In genomic region chr1:37995773-37996379, GRCh38 we compare ENCODE assay signal across 9 cellular contexts. TPM values are rescaled to one million over a fixed set of nuclear protein-coding genes. Genes with fewer than 3 reads are reported as not detected.
A peak's percentile ranks its signal among the peaks of the same experiment; 100 is the strongest.
DNase-seq lines count a peak whose midpoint lies in the region; ATAC-seq and TF ChIP-seq lines count a peak whose summit lies in the region.
"Had no signal": no experiment of that assay in that cellular context is flagged by ENCODE, and none has a peak within 500 bp of the region (broad histone marks: within the 10 kb centered on the region; RNA-seq: fewer than 3 reads in every experiment).

No MANE protein-coding gene starts in this region.

- DNase-seq in NCI-H2029 (lab: John Stamatoyannopoulos, UW): peak; percentile 51
- DNase-seq in NCI-H2029 treated with DMSO at 0.1 percent for 48 hours (lab: John Stamatoyannopoulos, UW): no peak
- no peak for DNase-seq in RPMI8226

- H3K27me3 ChIP-seq in SU-DHL-6 (ENCODE audit: low read length) (no peaks in the 10 kb centered on the region), muscle layer of duodenum (ENCODE audit: low read depth, low read length) (no peaks in the 10 kb centered on the region)

- H3K27ac ChIP-seq in SU-DHL-6 (ENCODE audit: low read depth, low read length) (no peak overlapping the region), muscle layer of duodenum (ENCODE audit: low read length) (peak overlapping the region; percentile 83)
- H3K27ac ChIP-seq: 22Rv1 had no signal

- H3K4me1 ChIP-seq in muscle layer of duodenum (ENCODE audit: control insufficient read depth in 1 of 2, insufficient read depth in 2 of 2, low read length in 2 of 2): peaks cover 27 to 51% of the 10 kb centered on the region in 2 donors

- H3K79me2 ChIP-seq in SU-DHL-6 (ENCODE audit: insufficient read depth, low read length): no peaks in the 10 kb centered on the region

- H2AFZ ChIP-seq in SU-DHL-6 (ENCODE audit: low read depth, low read length, severe bottlenecking): peak overlapping the region; percentile 69

- no peaks in the 10 kb centered on the region for H3K9me2 ChIP-seq in SU-DHL-6 (replicated peaks; ENCODE audit: insufficient read depth, low read length)

- H3K9ac ChIP-seq in SU-DHL-6 (ENCODE audit: low read length): peak overlapping the region; percentile 37

- H3F3A ChIP-seq in SU-DHL-6 (ENCODE audit: insufficient read depth): 0 out of 2 replicates have a peak, but pooled peaks cover 5% of the 10 kb centered on the region

- TF ChIP-seq CTCF in SU-DHL-6 (IDR thresholded peaks at IDR 0.05; ENCODE audit: insufficient read depth, low read length, poor library complexity, severe bottlenecking): no peak

- H3K36me3 ChIP-seq in SU-DHL-6 (ENCODE audit: low read length): no peaks in the 10 kb centered on the region
- peaks cover 16 to 25% of the 10 kb centered on the region in 2 donors for H3K36me3 ChIP-seq in muscle layer of duodenum (ENCODE audit: control insufficient read depth in 1 of 2, insufficient read depth in 2 of 2, low read length in 2 of 2)

- H3K4me3 ChIP-seq in SU-DHL-6 (ENCODE audit: insufficient read depth, low read length, poor library complexity, severe bottlenecking) (no peak overlapping the region), muscle layer of duodenum (ENCODE audit: low read depth in 1 of 2, low read length in 2 of 2) (peak overlapping the region; percentile 38 to 65)

- peak overlapping the region; percentile 23 for H3K4me2 ChIP-seq in SU-DHL-6 (ENCODE audit: low read depth, low read length, poor library complexity, severe bottlenecking)

- H3K9me3 ChIP-seq in SU-DHL-6 (ENCODE audit: insufficient read depth, low read length) (no peaks in the 10 kb centered on the region), muscle layer of duodenum (ENCODE audit: control insufficient read depth in 1 of 2, low read length in 2 of 2) (no peaks in the 10 kb centered on the region)

- ATAC-seq in esophagus mucosa (peak; percentile 68), GM21447 (IDR thresholded peaks at IDR 0.05; ENCODE audit: unreplicated experiment) (no peak), HG03139 (IDR thresholded peaks at IDR 0.05; ENCODE audit: unreplicated experiment) (no peak)

- no peaks in the 10 kb centered on the region for H4K20me1 ChIP-seq in SU-DHL-6 (ENCODE audit: low read depth, low read length)

RNA-seq across cellular contexts. Expression of gene SF3A3, which starts 6.1 kb away (rescaled TPM):
- total RNA-seq in esophagus mucosa: 41.7 TPM

RNA-seq across cellular contexts. Expression of gene FHL3, which starts 9.4 kb away (rescaled TPM):
- 10.6 TPM for total RNA-seq in esophagus mucosa

RNA-seq across cellular contexts. Expression of gene UTP11, which starts 16.7 kb away (rescaled TPM):
- 30.3 TPM for total RNA-seq in esophagus mucosa

RNA-seq across cellular contexts. Expression of gene INPP5B, which starts 49.0 kb away (rescaled TPM):
- total RNA-seq in esophagus mucosa: 8.6 TPM

RNA-seq across cellular contexts. Expression of gene POU3F1, which starts 50.7 kb away (rescaled TPM):
- 6.0 TPM for total RNA-seq in esophagus mucosa
